In the genomic region with DNA sequence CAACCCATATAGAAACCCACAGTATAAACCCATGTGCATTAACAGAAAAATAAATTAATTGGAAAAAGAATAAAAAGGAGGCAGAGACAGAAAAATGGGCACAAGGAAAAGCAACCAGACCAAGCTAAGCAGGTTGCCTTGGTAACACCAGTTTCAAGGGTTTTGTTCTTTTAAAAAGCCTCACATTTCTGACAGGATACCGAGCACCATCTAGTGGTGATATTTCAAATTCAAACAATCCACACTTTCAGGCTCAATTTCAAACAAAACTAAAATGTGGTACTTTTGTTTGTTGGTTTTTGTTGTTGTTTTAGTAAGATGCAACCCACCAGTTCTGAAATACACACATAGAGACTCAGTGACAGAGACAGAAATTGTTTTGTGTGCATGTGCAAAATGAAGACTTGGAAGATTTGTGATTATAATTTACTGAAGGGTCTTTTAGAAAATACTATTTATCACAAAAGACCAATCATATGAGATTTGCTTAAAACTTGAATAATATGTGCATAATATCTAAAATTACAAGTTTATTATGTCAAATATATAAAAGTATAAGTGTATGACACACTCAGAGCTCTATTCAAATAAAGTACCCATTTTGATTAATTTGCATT, we compare ENCODE assay signal across 8 cellular contexts.
DNase-seq lines count a peak whose midpoint lies in the region; ATAC-seq and TF ChIP-seq lines count a peak whose summit lies in the region.

No MANE protein-coding gene starts in this region.

- no peaks in the 10 kb centered on the region for H3K4me1 Mint-ChIP-seq in T-cell

- no peaks in the 10 kb centered on the region for H3K9me3 Mint-ChIP-seq in T-cell

- in situ Hi-C loops in brain microvascular endothelial cell (cut with HindIII; ENCODE audit: low pct_ligation_motif_present, low sequenced_read_pairs): no loop called here

- POLR2A ChIA-PET in T-cell (lab: Charles Lee): no interaction called here

- H3K4me3 ChIP-seq in brain microvascular endothelial cell (ENCODE audit: low read depth, low read length): no peak overlapping the region

- DNase-seq in DMS153 (lab: John Stamatoyannopoulos, UW) (peak; percentile 14), NCI-H460 (ENCODE audit: extremely low read depth, low read depth) (peak; percentile 47), brain microvascular endothelial cell (peak; percentile 24), lung microvascular endothelial cell (ENCODE audit: low read depth in 2 of 2) (peak; percentile 35 to 48), T-cell (no peak), Right ventricle myocardium superior (no peak)

- ATAC-seq in GM19397 (IDR thresholded peaks at IDR 0.05; ENCODE audit: unreplicated experiment) (peak; percentile 69), HG03342 (IDR thresholded peaks at IDR 0.05; ENCODE audit: unreplicated experiment) (peak; percentile 96), T-cell (replicated peaks in 1 of 4) (no peak), Right ventricle myocardium superior (ENCODE audit: poor library complexity) (no peak)

- CTCF ChIA-PET in T-cell (lab: Charles Lee): interaction anchor here in 1 of 2 donors (1.0 kb wide), 1 partner anchor 8 kb away, joined by 3 read pairs; no protein-coding TSS in a partner anchor

- no peak overlapping the region for H3K4me3 Mint-ChIP-seq in T-cell

- no peaks in the 10 kb centered on the region for H3K27me3 ChIP-seq in brain microvascular endothelial cell (replicated peaks)

- no peaks in the 10 kb centered on the region for H3K36me3 Mint-ChIP-seq in T-cell

- no peak overlapping the region for H3K27ac Mint-ChIP-seq in T-cell

- H3K36me3 ChIP-seq in brain microvascular endothelial cell (replicated peaks): no peaks in the 10 kb centered on the region

- peak; percentile 59 for TF ChIP-seq CTCF in brain microvascular endothelial cell (IDR thresholded peaks at IDR 0.05; ENCODE audit: low read depth, low read length, missing control alignments)

- no peaks in the 10 kb centered on the region for H3K27me3 Mint-ChIP-seq in T-cell

- intact Hi-C loops in Right ventricle myocardium superior (cut with DNase I): no loop called here

- no peak overlapping the region for H3K27ac ChIP-seq in brain microvascular endothelial cell

Comparison
In these comparisons a context has a peak if more than half of its experiments do, and no peak if none do; other contexts are left out.
1. DNase-seq: peak in DMS153 (single experiment), NCI-H460 (single experiment), brain microvascular endothelial cell (single experiment) and lung microvascular endothelial cell (2 of 2); none in T-cell (0 of 34) and Right ventricle myocardium superior (single experiment).
2. ATAC-seq: peak in GM19397 (single experiment) and HG03342 (single experiment); none in T-cell (0 of 4) and Right ventricle myocardium superior (single experiment).